17 cellular contexts compared by ENCODE assay signal in the genomic region with DNA sequence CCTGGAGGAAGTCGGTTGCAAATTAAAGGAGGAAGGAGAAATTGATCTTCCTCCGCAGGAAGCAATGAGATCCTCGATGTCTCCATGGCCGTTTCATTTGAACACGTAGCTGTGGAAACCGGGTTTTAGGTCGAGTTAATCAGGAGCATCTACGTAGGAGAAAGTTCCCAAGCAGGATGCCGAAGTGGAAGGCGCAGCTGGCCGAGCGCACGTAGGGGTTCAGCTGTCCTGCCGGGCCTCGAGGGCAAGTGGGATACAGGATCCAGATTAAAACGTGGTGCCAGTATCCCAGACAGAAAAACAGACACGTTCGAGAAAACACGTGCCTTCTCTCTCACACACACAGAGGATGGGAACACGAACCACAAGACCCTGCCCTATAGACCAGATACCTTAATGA. TPM values are rescaled to one million over a fixed set of nuclear protein-coding genes. Genes with fewer than 3 reads are reported as not detected.
A peak's percentile ranks its signal among the peaks of the same experiment; 100 is the strongest.
DNase-seq lines count a peak whose midpoint lies in the region; ATAC-seq, FAIRE-seq and TF ChIP-seq lines count a peak whose summit lies in the region.
"Had no signal": no experiment of that assay in that cellular context is flagged by ENCODE, and none has a peak within 500 bp of the region (broad histone marks: within the 10 kb centered on the region; RNA-seq: fewer than 3 reads in every experiment).

No MANE protein-coding gene starts in this region.

- H2BK5ac ChIP-seq in trophoblast cell (ENCODE audit: low read depth, low read length, poor library complexity): no peak overlapping the region

- H2AFZ ChIP-seq in SK-N-SH (ENCODE audit: low read depth) (peak overlapping the region; percentile 27; the same call in 1 of the 2 replicates), K562 (ENCODE audit: low read depth, low read length) (peak overlapping the region; percentile 60), trophoblast cell (ENCODE audit: insufficient read depth, low read length, poor library complexity) (no peak overlapping the region)
- H2AFZ ChIP-seq: GM23248 had no signal

- H3K4me1 Mint-ChIP-seq in endothelial cell (ENCODE audit: unreplicated experiment): peaks cover 37% of the 10 kb centered on the region
- H3K4me1 Mint-ChIP-seq in Calu3 (ENCODE audit: low read depth, unreplicated experiment): no peaks in the 10 kb centered on the region

- intact Hi-C loops in K562 (cut with micrococcal nuclease): no loop called here
- intact Hi-C loops in Calu3 (cut with micrococcal nuclease; ENCODE audit: unreplicated experiment): no loop called here
- intact Hi-C loops in dorsolateral prefrontal cortex (cut with DNase I): no loop called here

- H3K4ac ChIP-seq in trophoblast cell (ENCODE audit: low read depth, low read length): no peak overlapping the region

- CTCF ChIA-PET in SK-N-SH (lab: Yijun Ruan, JAX) (interaction anchor here (0.6 kb wide), 1 partner anchor 19 kb away, joined by 3 read pairs; no protein-coding TSS in a partner anchor), K562 (lab: Yijun Ruan, JAX; ENCODE audit: low intra/inter-chr PET ratio) (no interaction called here), Calu3 (lab: Charles Lee) (no interaction called here)

- H3K27ac Mint-ChIP-seq in endothelial cell (ENCODE audit: unreplicated experiment): peak overlapping the region; percentile 77
- H3K27ac Mint-ChIP-seq in Calu3 (ENCODE audit: unreplicated experiment): no peak overlapping the region
- H3K27ac Mint-ChIP-seq: H9 had no signal

- in situ Hi-C loops in K562 (cut with MboI): no loop called here

- no peak overlapping the region for H2AK5ac ChIP-seq in trophoblast cell (ENCODE audit: low read length)

- no peak overlapping the region for H4K91ac ChIP-seq in trophoblast cell (ENCODE audit: low read depth, low read length)

- TF ChIP-seq POLR2A in K562 (conservative IDR thresholded peaks at IDR 0.05): no peak

- POLR2A ChIA-PET in SK-N-SH (lab: Yijun Ruan, JAX): interaction anchor here (0.7 kb wide), 1 partner anchor 664 kb away, joined by 3 read pairs; no protein-coding TSS in a partner anchor
- POLR2A ChIA-PET in K562 (lab: Yijun Ruan, JAX): interaction anchor here (0.6 to 1.9 kb wide), 3 partner anchors 11 to 86 kb away, joined by 3 to 8 read pairs (median 3); no protein-coding TSS in a partner anchor

- no peak for TF ChIP-seq EP300 in SK-N-SH (IDR thresholded peaks at IDR 0.05; ENCODE audit: borderline replicate concordance in 1 of 2, low read depth in 1 of 2, low read length in 1 of 2)
- TF ChIP-seq EP300 in K562 (IDR thresholded peaks at IDR 0.05; ENCODE audit: low read length): no peak

- no peaks in the 10 kb centered on the region for H3K36me3 ChIP-seq in SK-N-SH (replicated peaks in 1 of 2; ENCODE audit: control insufficient read depth in 1 of 2, insufficient read depth in 2 of 2, low read length in 1 of 2)
- H3K36me3 ChIP-seq in K562 (ENCODE audit: control insufficient read depth, insufficient read depth, low read length): no peaks in the 10 kb centered on the region
- no peaks in the 10 kb centered on the region for H3K36me3 ChIP-seq in trophoblast cell (ENCODE audit: control insufficient read depth in 1 of 2, insufficient read depth in 2 of 2, low read length in 2 of 2)

- H3K27me3 ChIP-seq in SK-N-SH (ENCODE audit: insufficient read depth) (no peaks in the 10 kb centered on the region), K562 (ENCODE audit: control insufficient read depth in 2 of 2, insufficient read depth in 2 of 2, low read length in 2 of 2) (no peaks in the 10 kb centered on the region), trophoblast cell (ENCODE audit: insufficient read depth, low read length) (no peaks in the 10 kb centered on the region), dorsolateral prefrontal cortex (no peaks in the 10 kb centered on the region)

- H3K4me2 ChIP-seq in SK-N-SH: no peak overlapping the region
- H3K4me2 ChIP-seq in K562 (ENCODE audit: insufficient read depth, low read length): no peak overlapping the region; the same call in 1 of the 2 replicates
- H3K4me2 ChIP-seq in trophoblast cell (ENCODE audit: low read length): no peak overlapping the region

- BruUV-seq in K562 (replicated peaks; lab: Mats Ljungman, UMichigan) (no TSS peak), Calu3 (replicated peaks; lab: Mats Ljungman, UMichigan) (no TSS peak)

- no peak for ATAC-seq in SK-N-SH treated with all-trans-retinoic acid at 6 μM for 48 hours
- ATAC-seq in K562: no peak
- ATAC-seq in HG03460 (IDR thresholded peaks at IDR 0.05; ENCODE audit: unreplicated experiment): no peak
- ATAC-seq: GM12878 had no signal

- H3K4me1 ChIP-seq in SK-N-SH (ENCODE audit: control insufficient read depth in 1 of 2, insufficient read depth in 2 of 2, low read depth in 1 of 2, low read length in 1 of 2) (peaks cover 0 to 4% of the 10 kb centered on the region in 2 experiments; a peak in 1 of 4 replicates), K562 (replicated peaks in 1 of 2; ENCODE audit: control insufficient read depth in 2 of 2, insufficient read depth in 2 of 2, low read length in 2 of 2) (peaks cover 0 to 2% of the 10 kb centered on the region in 2 experiments; a peak in 2 of 5 replicates), trophoblast cell (ENCODE audit: control insufficient read depth in 1 of 2, insufficient read depth in 2 of 2, low read length in 2 of 2) (peaks cover 0 to 2% of the 10 kb centered on the region in 2 experiments)

- H3K27me3 Mint-ChIP-seq in endothelial cell (ENCODE audit: unreplicated experiment) (peaks cover 9% of the 10 kb centered on the region), Calu3 (ENCODE audit: unreplicated experiment) (peaks cover 5% of the 10 kb centered on the region)

- H3K36me3 Mint-ChIP-seq in endothelial cell (ENCODE audit: low read depth, unreplicated experiment): peaks cover 4% of the 10 kb centered on the region
- no peaks in the 10 kb centered on the region for H3K36me3 Mint-ChIP-seq in Calu3 (ENCODE audit: insufficient read depth, unreplicated experiment)
- H3K36me3 Mint-ChIP-seq: CD8-positive, alpha-beta memory T cell had no signal

- H3K9me1 ChIP-seq in K562 (ENCODE audit: control insufficient read depth, insufficient read depth, low read length): no peaks in the 10 kb centered on the region

- no peak overlapping the region for H4K8ac ChIP-seq in trophoblast cell (ENCODE audit: low read depth, low read length)

- no peak overlapping the region for H2BK120ac ChIP-seq in trophoblast cell (ENCODE audit: insufficient read depth, low read length, poor library complexity)

- no peak for FAIRE-seq in K562 (lab: Jason Lieb, UNC)
- FAIRE-seq: GM12878, GM18507 had no signal

- no peak overlapping the region for H3K27ac ChIP-seq in SK-N-SH (ENCODE audit: low read depth in 2 of 2, low read length in 1 of 2)
- H3K27ac ChIP-seq in K562 (ENCODE audit: extremely low read depth, low read depth, low read length): no peak overlapping the region
- no peak overlapping the region for H3K27ac ChIP-seq in trophoblast cell (ENCODE audit: low read depth, low read length)
- no peak overlapping the region for H3K27ac ChIP-seq in dorsolateral prefrontal cortex
- H3K27ac ChIP-seq: 22Rv1, GM23248 had no signal

- no peak overlapping the region for H3K9ac ChIP-seq in SK-N-SH
- H3K9ac ChIP-seq in K562 (ENCODE audit: insufficient read depth in 1 of 2, low read depth in 2 of 2, low read length in 2 of 2): no peak overlapping the region
- H3K9ac ChIP-seq in trophoblast cell (ENCODE audit: low read length): no peak overlapping the region
- H3K9ac ChIP-seq: GM23248 had no signal

- no peak overlapping the region for H3K4me3 ChIP-seq in SK-N-SH (ENCODE audit: low read depth in 2 of 2, low read length in 1 of 2)
- H3K4me3 ChIP-seq in K562: no peak overlapping the region
- no peak overlapping the region for H3K4me3 ChIP-seq in trophoblast cell (ENCODE audit: low read depth, low read length)
- H3K4me3 ChIP-seq in dorsolateral prefrontal cortex: no peak overlapping the region
- H3K4me3 ChIP-seq: GM12878, GM23248 had no signal

- H4K20me1 ChIP-seq in SK-N-SH (ENCODE audit: insufficient read depth) (no peaks in the 10 kb centered on the region), K562 (replicated peaks; ENCODE audit: control insufficient read depth, insufficient read depth, low read length) (no peaks in the 10 kb centered on the region)

- H4K12ac ChIP-seq in trophoblast cell (ENCODE audit: low read depth, low read length): no peak overlapping the region

- H3K23ac ChIP-seq in trophoblast cell (ENCODE audit: low read length): no peak overlapping the region

- H3K4me3 Mint-ChIP-seq in endothelial cell (ENCODE audit: unreplicated experiment) (no peak overlapping the region), Calu3 (ENCODE audit: low read depth, unreplicated experiment) (no peak overlapping the region)
- H3K4me3 Mint-ChIP-seq: CD8-positive, alpha-beta memory T cell; H9 had no signal

- TF ChIP-seq RAD21 in SK-N-SH (IDR thresholded peaks at IDR 0.05; ENCODE audit: low read length): no peak
- TF ChIP-seq RAD21 in K562 (CRISPR knock-in tag; conservative IDR thresholded peaks at IDR 0.05 in 1 of 2, IDR thresholded peaks at IDR 0.05 in 1 of 2): no peak

- H2BK12ac ChIP-seq in trophoblast cell (ENCODE audit: low read length): no peak overlapping the region

- H3K79me2 ChIP-seq in SK-N-SH (ENCODE audit: insufficient read depth): no peaks in the 10 kb centered on the region
- no peaks in the 10 kb centered on the region for H3K79me2 ChIP-seq in K562 (ENCODE audit: control insufficient read depth, insufficient read depth, low read length)
- H3K79me2 ChIP-seq in trophoblast cell (ENCODE audit: control insufficient read depth, insufficient read depth, low read length, poor library complexity): no peaks in the 10 kb centered on the region

- no peak overlapping the region for H3K14ac ChIP-seq in trophoblast cell (ENCODE audit: low read length)

- H3K9me3 Mint-ChIP-seq in endothelial cell (ENCODE audit: unreplicated experiment): no peaks in the 10 kb centered on the region
- no peaks in the 10 kb centered on the region for H3K9me3 Mint-ChIP-seq in Calu3 (ENCODE audit: low read depth, unreplicated experiment)
- H3K9me3 Mint-ChIP-seq: H9 had no signal

- TF ChIP-seq CTCF in SK-N-SH (IDR thresholded peaks at IDR 0.05): no peak
- TF ChIP-seq CTCF in K562 (IDR thresholded peaks at IDR 0.05 in 2 of 3, conservative IDR thresholded peaks at IDR 0.05 in 1 of 3; ENCODE audit: insufficient read depth in 2 of 3, low read depth in 1 of 3, low read length in 3 of 3): no peak
- TF ChIP-seq CTCF in endothelial cell (IDR thresholded peaks at IDR 0.05; ENCODE audit: unreplicated experiment): no peak
- TF ChIP-seq CTCF in Calu3 (IDR thresholded peaks at IDR 0.05; ENCODE audit: unreplicated experiment): no peak
- TF ChIP-seq CTCF in dorsolateral prefrontal cortex (IDR thresholded peaks at IDR 0.05 in 54 of 56, conservative IDR thresholded peaks at IDR 0.05 in 2 of 56; ENCODE audit: low read depth in 1 of 56, partially characterized antibody in 56 of 56): no peak

- no peaks in the 10 kb centered on the region for H3K9me3 ChIP-seq in SK-N-SH
- H3K9me3 ChIP-seq in K562 (replicated peaks; ENCODE audit: control insufficient read depth, insufficient read depth, low read depth, low read length): no peaks in the 10 kb centered on the region
- H3K9me3 ChIP-seq in trophoblast cell (ENCODE audit: insufficient read depth, low read depth, low read length): peaks cover 4% of the 10 kb centered on the region
- H3K9me3 ChIP-seq: Caco-2 had no signal

- no peak overlapping the region for H3K18ac ChIP-seq in trophoblast cell (ENCODE audit: low read length)

- no peaks in the 10 kb centered on the region for H3K79me1 ChIP-seq in trophoblast cell (ENCODE audit: low read length)

- 31% methylated on average over 20 of the region's 20 CpGs for WGBS in SK-N-SH (ENCODE audit: low lambda C conversion rate)
- 34% methylated on average over 19 of the region's 20 CpGs for WGBS in K562 (ENCODE audit: insufficient coverage, low coverage, missing lambda C conversion rate)
- WGBS in trophoblast cell (ENCODE audit: extremely low coverage, insufficient coverage, insufficient read length): no CpG with 5 or more reads among the region's 20 CpGs

- DNase-seq in SK-N-SH (peak; percentile 10), K562 (ENCODE audit: extremely low read depth in 1 of 4, low spot score in 3 of 4) (no peak), endothelial cell (ENCODE audit: low spot score) (peak; percentile 17), trophoblast cell (peak; percentile 96 to 98), Calu3 (no peak), dorsolateral prefrontal cortex (no peak)
- DNase-seq: Caco-2; CD8-positive, alpha-beta memory T cell; DMS53; GF-D8; GM23248; H9 had no signal

- H3K9me2 ChIP-seq in SK-N-SH: no peaks in the 10 kb centered on the region

- H3F3A ChIP-seq in SK-N-SH (replicated peaks; ENCODE audit: insufficient read depth): no peaks in the 10 kb centered on the region

RNA-seq across cellular contexts. Expression of gene POMP, which starts 40.3 kb away (rescaled TPM):
- polyA plus RNA-seq in SK-N-SH (2012; rRNA removed) (37.1 and 39.8 TPM in 2 replicates), K562 (2011; rRNA removed) (74.5 and 114 TPM in 2 replicates), K562 (2014; fragmentation: Illumina TruSeq; extraction: Trizol) (117 and 126 TPM in 2 replicates), K562 (2014; fragmentation: Nextera tagmentation; extraction: Ambion mirVana) (100 to 1,000 TPM; 506 to 647 TPM), K562 (2014; rRNA removed) (118 and 126 TPM in 2 replicates)
- 64.5 and 103 TPM in 2 replicates for polyA plus RNA-seq in SK-N-SH (2012; cell fraction: cytosol; rRNA removed)
- polyA plus RNA-seq in SK-N-SH (2012; cell fraction: nucleus; rRNA removed): 10.1 and 16.0 TPM in 2 replicates
- 3.7 and 7.5 TPM in 2 replicates for total RNA-seq in K562 (2011; cell fraction: chromatin; rRNA removed; ENCODE audit: low replicate concordance)
- 5.0 and 5.7 TPM in 2 replicates for total RNA-seq in K562 (2011; cell fraction: nucleolus; rRNA removed)
- 9.3 and 10.8 TPM in 2 replicates for total RNA-seq in K562 (2011; cell fraction: nucleoplasm; rRNA removed)
- total RNA-seq in K562 (2014; rRNA removed) (69.2 and 75.2 TPM in 2 replicates), K562 (2014; rRNA removed; fragmentation: Illumina TruSeq; extraction: Trizol) (143 and 170 TPM in 2 replicates), K562 (2015; rRNA removed; fragmentation: Illumina TruSeq; extraction: Trizol) (117 and 127 TPM in 2 replicates), K562 (2021) (116 and 120 TPM in 2 replicates), endothelial cell (ENCODE audit: unreplicated experiment) (108 TPM), Calu3 (2022) (69.4 and 71.4 TPM in 2 replicates), dorsolateral prefrontal cortex (10 to 100 TPM; 39.7 to 71.0 (median 58.2) TPM)
- polyA plus RNA-seq in K562 (2011; cell fraction: cytosol; rRNA removed): 13.9 and 38.6 TPM in 2 replicates
- 11.1 and 18.2 TPM in 2 replicates for polyA plus RNA-seq in K562 (2011; cell fraction: nucleus; rRNA removed)
- polyA plus RNA-seq in K562 (2012): 122 and 246 TPM in 2 replicates
- polyA minus RNA-seq in K562 (2011; rRNA and poly(A)+ RNA removed): 118 and 135 TPM in 2 replicates
- 27.0 and 34.8 TPM in 2 replicates for polyA minus RNA-seq in K562 (2011; cell fraction: cytosol; rRNA and poly(A)+ RNA removed)
- 5.5 and 15.0 TPM in 2 replicates for polyA minus RNA-seq in K562 (2011; cell fraction: nucleus; rRNA and poly(A)+ RNA removed)
- 138 and 141 TPM in 2 replicates for polyA plus RNA-seq in trophoblast cell (2013)

Comparison
In these comparisons a context has a peak if more than half of its experiments do, and no peak if none do; other contexts are left out.
1. DNase-seq: peak in SK-N-SH (single experiment), endothelial cell (single experiment) and trophoblast cell (2 of 2); none in K562 (0 of 4), Calu3 (single experiment) and dorsolateral prefrontal cortex (0 of 10).